ENCODE assay signal across 28 cellular contexts in genomic region chr2:104452558-104452957, GRCh38.
"Had no signal": no experiment of that assay in that cellular context is flagged by ENCODE, and none has a peak within 500 bp of the region (broad histone marks: within the 10 kb centered on the region; RNA-seq: fewer than 3 reads in every experiment).

No MANE protein-coding gene starts in this region.

- H3K9me3 ChIP-seq: stomach, suprapubic skin, testis, thoracic aorta, thyroid gland, tibial artery, tibial nerve, transverse colon, upper lobe of left lung, upper lobe of right lung, uterus, vagina had no signal

- H3K27ac ChIP-seq: stomach, suprapubic skin, testis, thoracic aorta, thyroid gland, tibial artery, tibial nerve, transverse colon, upper lobe of left lung, upper lobe of right lung, uterus, vagina had no signal

- H3K4me1 Mint-ChIP-seq: stimulated activated effector memory CD8-positive, alpha-beta T cell treated with anti-CD3 and anti-CD28 coated beads, Interleukin-12 subunit alpha, Interleukin-12 subunit beta, amount 100 ng/mL, for 72 hours; stimulated activated memory B cell treated with anti-CD40 and anti-IgM and Interleukin-4, amounts not matched to agents 10 μg/mL and 1 μg/mL and 100 μg/mL, for 72 hours; stimulated activated naive B cell treated with anti-CD40 and anti-IgM and Interleukin-4, amounts not matched to agents 10 μg/mL and 1 μg/mL and 100 μg/mL, for 72 hours; stimulated activated naive CD8-positive, alpha-beta T cell treated with anti-CD3 and anti-CD28 coated beads, Interleukin-15, amount 100 ng/mL, for 72 hours had no signal

- H3K36me3 ChIP-seq: stomach, suprapubic skin, thoracic aorta, thyroid gland, tibial artery, tibial nerve, transverse colon, upper lobe of left lung, upper lobe of right lung, uterus, vagina had no signal

- H3K4me3 Mint-ChIP-seq: stimulated activated effector memory CD8-positive, alpha-beta T cell treated with anti-CD3 and anti-CD28 coated beads, Interleukin-12 subunit alpha, Interleukin-12 subunit beta, amount 100 ng/mL, for 72 hours; stimulated activated memory B cell treated with anti-CD40 and anti-IgM and Interleukin-4, amounts not matched to agents 10 μg/mL and 1 μg/mL and 100 μg/mL, for 72 hours; stimulated activated naive B cell treated with anti-CD40 and anti-IgM and Interleukin-4, amounts not matched to agents 10 μg/mL and 1 μg/mL and 100 μg/mL, for 72 hours; stimulated activated naive CD8-positive, alpha-beta T cell treated with anti-CD3 and anti-CD28 coated beads, Interleukin-15, amount 100 ng/mL, for 72 hours; stimulated activated naive CD8-positive, alpha-beta T cell treated with anti-CD3 and anti-CD28 coated beads, Interleukin-15, Interleukin-2, amounts not matched to agents 100 ng/mL and 50 ng/mL, for 24 hours; type B pancreatic cell had no signal

- H3K27ac Mint-ChIP-seq: stimulated activated effector memory CD8-positive, alpha-beta T cell treated with anti-CD3 and anti-CD28 coated beads, Interleukin-12 subunit alpha, Interleukin-12 subunit beta, amount 100 ng/mL, for 72 hours; stimulated activated memory B cell treated with anti-CD40 and anti-IgM and Interleukin-4, amounts not matched to agents 10 μg/mL and 1 μg/mL and 100 μg/mL, for 72 hours; stimulated activated naive B cell treated with anti-CD40 and anti-IgM and Interleukin-4, amounts not matched to agents 10 μg/mL and 1 μg/mL and 100 μg/mL, for 72 hours; stimulated activated naive CD8-positive, alpha-beta T cell treated with anti-CD3 and anti-CD28 coated beads, Interleukin-15, amount 100 ng/mL, for 72 hours; stimulated activated naive CD8-positive, alpha-beta T cell treated with anti-CD3 and anti-CD28 coated beads, Interleukin-15, Interleukin-2, amounts not matched to agents 100 ng/mL and 50 ng/mL, for 24 hours; type B pancreatic cell had no signal

- H3K9me3 Mint-ChIP-seq: stimulated activated memory B cell treated with anti-CD40 and anti-IgM and Interleukin-4, amounts not matched to agents 10 μg/mL and 1 μg/mL and 100 μg/mL, for 72 hours; stimulated activated naive B cell treated with anti-CD40 and anti-IgM and Interleukin-4, amounts not matched to agents 10 μg/mL and 1 μg/mL and 100 μg/mL, for 72 hours; stimulated activated naive CD8-positive, alpha-beta T cell treated with anti-CD3 and anti-CD28 coated beads, Interleukin-15, amount 100 ng/mL, for 72 hours; stimulated activated naive CD8-positive, alpha-beta T cell treated with anti-CD3 and anti-CD28 coated beads, Interleukin-15, Interleukin-2, amounts not matched to agents 100 ng/mL and 50 ng/mL, for 24 hours; type B pancreatic cell had no signal

- H3K4me1 ChIP-seq: stomach, suprapubic skin, testis, thyroid gland, tibial artery, tibial nerve, transverse colon, upper lobe of left lung, upper lobe of right lung, uterus, vagina had no signal

- H3K36me3 Mint-ChIP-seq: stimulated activated effector memory CD8-positive, alpha-beta T cell treated with anti-CD3 and anti-CD28 coated beads, Interleukin-12 subunit alpha, Interleukin-12 subunit beta, amount 100 ng/mL, for 72 hours; stimulated activated memory B cell treated with anti-CD40 and anti-IgM and Interleukin-4, amounts not matched to agents 10 μg/mL and 1 μg/mL and 100 μg/mL, for 72 hours; stimulated activated naive B cell treated with anti-CD40 and anti-IgM and Interleukin-4, amounts not matched to agents 10 μg/mL and 1 μg/mL and 100 μg/mL, for 72 hours; type B pancreatic cell had no signal

- DNase-seq: stimulated activated CD4-positive, alpha-beta T cell treated with anti-CD3 and anti-CD28 coated beads, Interleukin-2, amount 100 ng/mL, for 48 hours; stimulated activated CD4-positive, alpha-beta T cell treated with anti-CD3 and anti-CD28 coated beads, Interleukin-4, amount 100 ng/mL, for 1 hour; stimulated activated CD4-positive, alpha-beta T cell treated with anti-CD3 and anti-CD28 coated beads, Interleukin-4, amount 100 ng/mL, for 24 hours; stimulated activated CD4-positive, alpha-beta T cell treated with anti-CD3 and anti-CD28 coated beads, Interleukin-4, amount 100 ng/mL, for 4 hours; stimulated activated CD8-positive, alpha-beta memory T cell treated with anti-CD3 and anti-CD28 coated beads, Interleukin-4, amount 100 ng/mL, for 48 hours; stimulated activated naive B cell treated with anti-CD40 and anti-IgM and Interleukin-4, amounts not matched to agents 10 μg/mL and 1 μg/mL and 100 μg/mL, for 72 hours; stimulated activated naive CD4-positive, alpha-beta T cell; stimulated activated naive CD4-positive, alpha-beta T cell treated with Interleukin-2 at 50 U/mL for 16 hours; stimulated activated naive CD8-positive, alpha-beta T cell treated with anti-CD3 and anti-CD28 coated beads, Interleukin-15, amount 100 ng/mL, for 72 hours; stimulated activated naive CD8-positive, alpha-beta T cell treated with anti-CD3 and anti-CD28 coated beads, Interleukin-15, Interleukin-2, amounts not matched to agents 100 U/mL and 50 U/mL, for 24 hours; stomach; testis; thyroid gland; tibial artery; transverse colon; trophoblast cell; upper lobe of left lung; upper lobe of right lung; uterus had no signal

- H3K27me3 ChIP-seq: stomach, suprapubic skin, testis, thyroid gland, tibial artery, tibial nerve, transverse colon, upper lobe of left lung, upper lobe of right lung, vagina had no signal

- H3K4me3 ChIP-seq: stomach, suprapubic skin, testis, thoracic aorta, thyroid gland, tibial artery, tibial nerve, transverse colon, upper lobe of left lung, upper lobe of right lung, uterus, vagina had no signal

- H3K27me3 Mint-ChIP-seq: stimulated activated memory B cell treated with anti-CD40 and anti-IgM and Interleukin-4, amounts not matched to agents 10 μg/mL and 1 μg/mL and 100 μg/mL, for 72 hours; stimulated activated naive B cell treated with anti-CD40 and anti-IgM and Interleukin-4, amounts not matched to agents 10 μg/mL and 1 μg/mL and 100 μg/mL, for 72 hours; stimulated activated naive CD8-positive, alpha-beta T cell treated with anti-CD3 and anti-CD28 coated beads, Interleukin-15, amount 100 ng/mL, for 72 hours; stimulated activated naive CD8-positive, alpha-beta T cell treated with anti-CD3 and anti-CD28 coated beads, Interleukin-15, Interleukin-2, amounts not matched to agents 100 ng/mL and 50 ng/mL, for 24 hours had no signal

- FAIRE-seq: urothelium cell line had no signal

- ATAC-seq: stimulated activated effector memory CD8-positive, alpha-beta T cell treated with anti-CD3 and anti-CD28 coated beads, Interleukin-12 subunit alpha, Interleukin-12 subunit beta, amount 100 ng/mL, for 72 hours; stimulated activated memory B cell treated with anti-CD40 and anti-IgM and Interleukin-4, amounts not matched to agents 10 μg/mL and 1 μg/mL and 100 μg/mL, for 72 hours; stimulated activated naive B cell treated with anti-CD40 and anti-IgM and Interleukin-4, amounts not matched to agents 10 μg/mL and 1 μg/mL and 100 μg/mL, for 72 hours; stimulated activated naive CD8-positive, alpha-beta T cell treated with anti-CD3 and anti-CD28 coated beads, Interleukin-15, amount 100 ng/mL, for 72 hours; stimulated activated naive CD8-positive, alpha-beta T cell treated with anti-CD3 and anti-CD28 coated beads, Interleukin-15, Interleukin-2, amounts not matched to agents 100 U/mL and 50 U/mL, for 24 hours; upper lobe of right lung had no signal
